Comparison of ENCODE assay signal across 1 cellular context in the genomic region with DNA sequence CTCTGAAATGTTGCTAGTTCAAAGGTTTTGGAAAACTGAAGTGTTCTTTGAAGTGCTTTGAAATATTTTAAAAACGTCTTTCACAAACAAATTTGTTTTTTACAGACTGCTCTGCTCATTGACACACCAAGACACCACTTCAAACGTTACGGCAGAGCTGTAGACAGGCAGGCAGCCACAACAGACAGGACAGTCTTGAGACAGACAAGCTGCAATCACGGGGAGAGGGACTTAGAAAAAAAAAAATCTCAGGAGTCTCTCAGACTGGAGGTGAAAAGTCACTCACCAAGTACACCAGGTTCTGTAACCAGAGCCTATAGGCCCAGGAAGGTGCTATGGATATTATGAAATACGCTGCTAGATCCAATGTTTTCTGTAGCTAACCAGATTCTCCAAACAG.
TF ChIP-seq lines count a peak whose summit lies in the region.

No MANE protein-coding gene starts in this region.

TF ChIP-seq in GM23338, 12 proteins besides CTCF, POLR2A, EP300 and RAD21 (continued from another document):
- TF ChIP-seq, protein P1, sequence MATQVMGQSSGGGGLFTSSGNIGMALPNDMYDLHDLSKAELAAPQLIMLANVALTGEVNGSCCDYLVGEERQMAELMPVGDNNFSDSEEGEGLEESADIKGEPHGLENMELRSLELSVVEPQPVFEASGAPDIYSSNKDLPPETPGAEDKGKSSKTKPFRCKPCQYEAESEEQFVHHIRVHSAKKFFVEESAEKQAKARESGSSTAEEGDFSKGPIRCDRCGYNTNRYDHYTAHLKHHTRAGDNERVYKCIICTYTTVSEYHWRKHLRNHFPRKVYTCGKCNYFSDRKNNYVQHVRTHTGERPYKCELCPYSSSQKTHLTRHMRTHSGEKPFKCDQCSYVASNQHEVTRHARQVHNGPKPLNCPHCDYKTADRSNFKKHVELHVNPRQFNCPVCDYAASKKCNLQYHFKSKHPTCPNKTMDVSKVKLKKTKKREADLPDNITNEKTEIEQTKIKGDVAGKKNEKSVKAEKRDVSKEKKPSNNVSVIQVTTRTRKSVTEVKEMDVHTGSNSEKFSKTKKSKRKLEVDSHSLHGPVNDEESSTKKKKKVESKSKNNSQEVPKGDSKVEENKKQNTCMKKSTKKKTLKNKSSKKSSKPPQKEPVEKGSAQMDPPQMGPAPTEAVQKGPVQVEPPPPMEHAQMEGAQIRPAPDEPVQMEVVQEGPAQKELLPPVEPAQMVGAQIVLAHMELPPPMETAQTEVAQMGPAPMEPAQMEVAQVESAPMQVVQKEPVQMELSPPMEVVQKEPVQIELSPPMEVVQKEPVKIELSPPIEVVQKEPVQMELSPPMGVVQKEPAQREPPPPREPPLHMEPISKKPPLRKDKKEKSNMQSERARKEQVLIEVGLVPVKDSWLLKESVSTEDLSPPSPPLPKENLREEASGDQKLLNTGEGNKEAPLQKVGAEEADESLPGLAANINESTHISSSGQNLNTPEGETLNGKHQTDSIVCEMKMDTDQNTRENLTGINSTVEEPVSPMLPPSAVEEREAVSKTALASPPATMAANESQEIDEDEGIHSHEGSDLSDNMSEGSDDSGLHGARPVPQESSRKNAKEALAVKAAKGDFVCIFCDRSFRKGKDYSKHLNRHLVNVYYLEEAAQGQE (IDR thresholded peaks at IDR 0.05; ENCODE audit: unreplicated experiment) = no peak
- TF ChIP-seq JUNB (IDR thresholded peaks at IDR 0.05; ENCODE audit: unreplicated experiment) = no peak
- TF ChIP-seq, protein P2, sequence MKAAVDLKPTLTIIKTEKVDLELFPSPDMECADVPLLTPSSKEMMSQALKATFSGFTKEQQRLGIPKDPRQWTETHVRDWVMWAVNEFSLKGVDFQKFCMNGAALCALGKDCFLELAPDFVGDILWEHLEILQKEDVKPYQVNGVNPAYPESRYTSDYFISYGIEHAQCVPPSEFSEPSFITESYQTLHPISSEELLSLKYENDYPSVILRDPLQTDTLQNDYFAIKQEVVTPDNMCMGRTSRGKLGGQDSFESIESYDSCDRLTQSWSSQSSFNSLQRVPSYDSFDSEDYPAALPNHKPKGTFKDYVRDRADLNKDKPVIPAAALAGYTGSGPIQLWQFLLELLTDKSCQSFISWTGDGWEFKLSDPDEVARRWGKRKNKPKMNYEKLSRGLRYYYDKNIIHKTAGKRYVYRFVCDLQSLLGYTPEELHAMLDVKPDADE (IDR thresholded peaks at IDR 0.05) = no peak
- TF ChIP-seq EZH2phosphoT487 (IDR thresholded peaks at IDR 0.05; ENCODE audit: unreplicated experiment) = no peak
- TF ChIP-seq EZH2 (IDR thresholded peaks at IDR 0.05; ENCODE audit: low read depth, unreplicated experiment) = no peak
